ENCODE assay signal across 20 cellular contexts in the genomic region with DNA sequence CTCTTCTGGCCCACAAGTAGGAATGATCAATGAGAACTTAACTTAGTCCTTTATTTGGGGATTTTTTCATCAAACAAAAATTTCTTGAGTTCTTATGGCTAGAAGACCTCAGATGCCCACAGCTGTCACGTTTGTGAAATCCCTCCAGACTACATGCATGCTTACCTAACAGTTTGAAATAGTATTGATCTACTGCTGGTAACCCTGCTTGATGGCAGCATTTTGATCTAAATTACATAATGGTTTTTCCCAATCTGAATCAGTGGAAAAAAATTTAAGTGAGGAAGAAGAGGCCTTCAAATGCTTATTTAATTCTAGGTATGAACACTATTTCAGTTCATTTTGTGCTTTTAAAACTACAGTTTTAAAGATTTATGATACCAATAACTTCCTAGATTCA. TPM values are rescaled to one million over a fixed set of nuclear protein-coding genes. Genes with fewer than 3 reads are reported as not detected.
DNase-seq lines count a peak whose midpoint lies in the region; ATAC-seq, FAIRE-seq and TF ChIP-seq lines count a peak whose summit lies in the region.
"Had no signal": no experiment of that assay in that cellular context is flagged by ENCODE, and none has a peak within 500 bp of the region (broad histone marks: within the 10 kb centered on the region; RNA-seq: fewer than 3 reads in every experiment).

No MANE protein-coding gene starts in this region.

- FAIRE-seq in GM12891 (lab: Jason Lieb, UNC) (peak; percentile 80), K562 (lab: Jason Lieb, UNC) (no peak)
- FAIRE-seq: H1, HTR-8/SVneo had no signal

- H3K9ac ChIP-seq in K562 (ENCODE audit: insufficient read depth in 1 of 2, low read depth in 2 of 2, low read length in 2 of 2): no peak overlapping the region
- H3K9ac ChIP-seq: BLaER1 had no signal

- H3K9me3 ChIP-seq in K562 (replicated peaks; ENCODE audit: control insufficient read depth, insufficient read depth, low read depth, low read length) (no peaks in the 10 kb centered on the region), right lobe of liver (no peaks in the 10 kb centered on the region)
- H3K9me3 ChIP-seq: BLaER1 had no signal

- 39% methylated on average over 1 of the region's 1 CpG for WGBS in K562 (ENCODE audit: insufficient coverage, low coverage, missing lambda C conversion rate)
- WGBS in right lobe of liver (ENCODE audit: insufficient coverage, low coverage, low lambda C conversion rate, missing lambda C conversion rate): 18% methylated on average over 1 of the region's 1 CpG

- no peaks in the 10 kb centered on the region for H3K79me2 ChIP-seq in K562 (ENCODE audit: control insufficient read depth, insufficient read depth, low read length)

- no peak for DNase-seq in activated naive CD4-positive, alpha-beta T cell treated with anti-CD3 and anti-CD28 coated beads, Interleukin-2, amount 10 ng/mL, durations not matched to agents 7 days and 5 days
- DNase-seq in GM12891 (ENCODE audit: insufficient read length, low spot score) (no peak), K562 (ENCODE audit: extremely low read depth in 1 of 4, low spot score in 3 of 4) (no peak), right lobe of liver (no peak), left ventricle myocardium superior (no peak), NOMO-1 (lab: John Stamatoyannopoulos, UW; ENCODE audit: unreplicated experiment in 2 of 2) (no peak), EL (no peak)
- DNase-seq: 8988T; CD4-positive, alpha-beta memory T cell; DMS153; DMS79; GF-D8; H9 had no signal

- no peak overlapping the region for H3K4me2 ChIP-seq in K562 (ENCODE audit: insufficient read depth, low read length)
- H3K4me2 ChIP-seq: BLaER1 had no signal

- H3K27ac ChIP-seq in K562 (ENCODE audit: extremely low read depth, low read depth, low read length) (no peak overlapping the region), right lobe of liver (no peak overlapping the region)
- H3K27ac ChIP-seq: BLaER1 had no signal

- CTCF ChIA-PET in activated naive CD4-positive, alpha-beta T cell treated with anti-CD3 and anti-CD28 coated beads, Interleukin-2, amount 10 ng/mL, durations not matched to agents 7 days and 5 days (lab: Charles Lee): interaction anchor here (1.1 to 2.9 kb wide), 4 partner anchors 9 to 282 kb away, joined by 3 to 17 read pairs (median 8); no protein-coding TSS in a partner anchor
- CTCF ChIA-PET in K562 (lab: Yijun Ruan, JAX; ENCODE audit: low intra/inter-chr PET ratio): no interaction called here

- in situ Hi-C loops in K562 (cut with MboI): no loop called here

- peak overlapping the region; percentile 41 for H3K27ac Mint-ChIP-seq in activated naive CD4-positive, alpha-beta T cell treated with anti-CD3 and anti-CD28 coated beads, Interleukin-2, amount 50 U/mL, for 24 hours
- H3K27ac Mint-ChIP-seq in activated naive CD4-positive, alpha-beta T cell treated with anti-CD3 and anti-CD28 coated beads, Interleukin-2, amount 10 ng/mL, durations not matched to agents 7 days and 5 days: no peak overlapping the region
- H3K27ac Mint-ChIP-seq: CD14-positive monocyte; CD4-positive, alpha-beta memory T cell; H9 had no signal

- no peak for TF ChIP-seq EP300 in K562 (IDR thresholded peaks at IDR 0.05; ENCODE audit: low read length)

- H3K36me3 Mint-ChIP-seq in activated naive CD4-positive, alpha-beta T cell treated with anti-CD3 and anti-CD28 coated beads, Interleukin-2, amount 50 U/mL, for 24 hours: peaks cover 2% of the 10 kb centered on the region
- H3K36me3 Mint-ChIP-seq in activated naive CD4-positive, alpha-beta T cell treated with anti-CD3 and anti-CD28 coated beads, Interleukin-2, amount 10 ng/mL, durations not matched to agents 7 days and 5 days: peaks cover 2% of the 10 kb centered on the region
- H3K36me3 Mint-ChIP-seq: CD14-positive monocyte; CD4-positive, alpha-beta memory T cell had no signal

- H4K20me1 ChIP-seq in K562 (replicated peaks; ENCODE audit: control insufficient read depth, insufficient read depth, low read length): no peaks in the 10 kb centered on the region
- H4K20me1 ChIP-seq: BLaER1 had no signal

- TF ChIP-seq CTCF in K562 (IDR thresholded peaks at IDR 0.05 in 2 of 3, conservative IDR thresholded peaks at IDR 0.05 in 1 of 3; ENCODE audit: insufficient read depth in 2 of 3, low read depth in 1 of 3, low read length in 3 of 3): no peak
- TF ChIP-seq CTCF in right lobe of liver (IDR thresholded peaks at IDR 0.05): no peak

- no peak overlapping the region for H2AFZ ChIP-seq in K562 (ENCODE audit: low read depth, low read length)

- H3K9me1 ChIP-seq in K562 (ENCODE audit: control insufficient read depth, insufficient read depth, low read length): no peaks in the 10 kb centered on the region

- no peaks in the 10 kb centered on the region for H3K27me3 Mint-ChIP-seq in activated naive CD4-positive, alpha-beta T cell treated with anti-CD3 and anti-CD28 coated beads, Interleukin-2, amount 50 U/mL, for 24 hours
- H3K27me3 Mint-ChIP-seq in activated naive CD4-positive, alpha-beta T cell treated with anti-CD3 and anti-CD28 coated beads, Interleukin-2, amount 10 ng/mL, durations not matched to agents 7 days and 5 days: no peaks in the 10 kb centered on the region

- POLR2A ChIA-PET in K562 (lab: Yijun Ruan, JAX): interaction anchor here (0.6 to 2.6 kb wide), 3 partner anchors 13 to 132 kb away, joined by 3 to 5 read pairs (median 3); no protein-coding TSS in a partner anchor

- H3K36me3 ChIP-seq in K562 (ENCODE audit: control insufficient read depth, insufficient read depth, low read length) (peaks cover 61% of the 10 kb centered on the region), right lobe of liver (no peaks in the 10 kb centered on the region)
- H3K36me3 ChIP-seq: BLaER1 had no signal

- H3K4me1 ChIP-seq in K562 (replicated peaks in 1 of 2; ENCODE audit: control insufficient read depth in 2 of 2, insufficient read depth in 2 of 2, low read length in 2 of 2): no peaks in the 10 kb centered on the region
- H3K4me1 ChIP-seq in right lobe of liver: peaks cover 0 to 4% (median 0%) of the 10 kb centered on the region in 4 donors
- H3K4me1 ChIP-seq: BLaER1 had no signal

- intact Hi-C loops in K562 (cut with micrococcal nuclease): no loop called here
- intact Hi-C loops in right lobe of liver (cut with DNase I): no loop called here
- intact Hi-C loops in left ventricle myocardium superior (cut with micrococcal nuclease): no loop called here

- H3K4me3 ChIP-seq in K562 (no peak overlapping the region), right lobe of liver (no peak overlapping the region)
- H3K4me3 ChIP-seq: BLaER1 had no signal

- H3K27me3 ChIP-seq in K562 (ENCODE audit: control insufficient read depth in 2 of 2, insufficient read depth in 2 of 2, low read length in 2 of 2) (no peaks in the 10 kb centered on the region), right lobe of liver (no peaks in the 10 kb centered on the region)
- H3K27me3 ChIP-seq: BLaER1 had no signal

- peaks cover 22% of the 10 kb centered on the region for H3K4me1 Mint-ChIP-seq in activated naive CD4-positive, alpha-beta T cell treated with anti-CD3 and anti-CD28 coated beads, Interleukin-2, amount 50 U/mL, for 24 hours
- peaks cover 12% of the 10 kb centered on the region for H3K4me1 Mint-ChIP-seq in activated naive CD4-positive, alpha-beta T cell treated with anti-CD3 and anti-CD28 coated beads, Interleukin-2, amount 10 ng/mL, durations not matched to agents 7 days and 5 days

- ATAC-seq in K562: no peak
- peak; percentile 59 to 84 (median 74) for ATAC-seq in right lobe of liver
- no peak for ATAC-seq in left ventricle myocardium superior

- TF ChIP-seq POLR2A in GM12891 (IDR thresholded peaks at IDR 0.05; ENCODE audit: low read depth, low read length) (no peak), K562 (conservative IDR thresholded peaks at IDR 0.05) (no peak), right lobe of liver (IDR thresholded peaks at IDR 0.05) (no peak)

- no peak overlapping the region for H3K4me3 Mint-ChIP-seq in activated naive CD4-positive, alpha-beta T cell treated with anti-CD3 and anti-CD28 coated beads, Interleukin-2, amount 50 U/mL, for 24 hours
- no peak overlapping the region for H3K4me3 Mint-ChIP-seq in activated naive CD4-positive, alpha-beta T cell treated with anti-CD3 and anti-CD28 coated beads, Interleukin-2, amount 10 ng/mL, durations not matched to agents 7 days and 5 days
- H3K4me3 Mint-ChIP-seq: CD14-positive monocyte; CD4-positive, alpha-beta memory T cell; H9 had no signal

- no peaks in the 10 kb centered on the region for H3K9me3 Mint-ChIP-seq in activated naive CD4-positive, alpha-beta T cell treated with anti-CD3 and anti-CD28 coated beads, Interleukin-2, amount 50 U/mL, for 24 hours
- H3K9me3 Mint-ChIP-seq in activated naive CD4-positive, alpha-beta T cell treated with anti-CD3 and anti-CD28 coated beads, Interleukin-2, amount 10 ng/mL, durations not matched to agents 7 days and 5 days: no peaks in the 10 kb centered on the region
- H3K9me3 Mint-ChIP-seq: CD14-positive monocyte; CD4-positive, alpha-beta memory T cell; H9 had no signal

- TF ChIP-seq RAD21 in K562 (CRISPR knock-in tag; conservative IDR thresholded peaks at IDR 0.05 in 1 of 2, IDR thresholded peaks at IDR 0.05 in 1 of 2): no peak

- TSS peak; percentile 9 for BruUV-seq in K562 (replicated peaks; lab: Mats Ljungman, UMichigan)

RNA-seq across cellular contexts. Expression of a gene that starts 13.9 kb away (rescaled TPM):
- 0.74 TPM for polyA plus RNA-seq in GM12891 (2012; ENCODE audit: low read depth, missing spikeins)
- total RNA-seq in K562 (2011; cell fraction: chromatin; rRNA removed; ENCODE audit: low replicate concordance): 0.14 TPM in 1 of 2 replicates, not detected in the other
- not detected in 2 replicates for total RNA-seq in K562 (2011; cell fraction: nucleolus; rRNA removed)
- not detected in 2 replicates for total RNA-seq in K562 (2011; cell fraction: nucleoplasm; rRNA removed)
- total RNA-seq in K562 (2014; rRNA removed) (not detected in 2 replicates), K562 (2014; rRNA removed; fragmentation: Illumina TruSeq; extraction: Trizol) (0.07 and 0.10 TPM in 2 replicates), K562 (2015; rRNA removed; fragmentation: Illumina TruSeq; extraction: Trizol) (0.04 TPM in 1 of 2 replicates, not detected in the other), K562 (2021) (not detected in 2 replicates), right lobe of liver (1 to 10 TPM in 1 of 6 experiments, not detected in 5; 1.3 TPM), left ventricle myocardium superior (not detected)
- polyA plus RNA-seq in K562 (2011; rRNA removed) (0.11 and 0.14 TPM in 2 replicates), K562 (2014; fragmentation: Illumina TruSeq; extraction: Trizol) (0.03 TPM in 1 of 2 replicates, not detected in the other), K562 (2014; fragmentation: Nextera tagmentation; extraction: Ambion mirVana) (under 1 TPM; 0.03 to 0.07 TPM), K562 (2014; rRNA removed) (not detected in 2 replicates)
- not detected in 2 replicates for polyA plus RNA-seq in K562 (2011; cell fraction: cytosol; rRNA removed)
- polyA plus RNA-seq in K562 (2011; cell fraction: nucleus; rRNA removed): 0.08 and 0.11 TPM in 2 replicates
- 0.07 and 0.14 TPM in 2 replicates for polyA plus RNA-seq in K562 (2012)
- not detected in 2 replicates for polyA minus RNA-seq in K562 (2011; rRNA and poly(A)+ RNA removed)
- not detected in 2 replicates for polyA minus RNA-seq in K562 (2011; cell fraction: cytosol; rRNA and poly(A)+ RNA removed)
- polyA minus RNA-seq in K562 (2011; cell fraction: nucleus; rRNA and poly(A)+ RNA removed): not detected in 2 replicates
- total RNA-seq: A673, H1 had no signal
- polyA plus RNA-seq: AG04450 had no signal

RNA-seq across cellular contexts. Expression of a gene that starts 54.2 kb away (rescaled TPM):
- not detected for polyA plus RNA-seq in GM12891 (2012; ENCODE audit: low read depth, missing spikeins)
- 52.3 and 110 TPM in 2 replicates for total RNA-seq in K562 (2011; cell fraction: chromatin; rRNA removed; ENCODE audit: low replicate concordance)
- total RNA-seq in K562 (2011; cell fraction: nucleolus; rRNA removed): 48.4 and 54.3 TPM in 2 replicates
- total RNA-seq in K562 (2011; cell fraction: nucleoplasm; rRNA removed): 70.4 and 94.5 TPM in 2 replicates
- 40.3 and 43.5 TPM in 2 replicates for total RNA-seq in K562 (2014; rRNA removed)
- total RNA-seq in K562 (2014; rRNA removed; fragmentation: Illumina TruSeq; extraction: Trizol): 68.9 and 78.4 TPM in 2 replicates
- total RNA-seq in K562 (2015; rRNA removed; fragmentation: Illumina TruSeq; extraction: Trizol): 69.6 and 73.0 TPM in 2 replicates
- 47.4 and 54.7 TPM in 2 replicates for total RNA-seq in K562 (2021)
- 49.8 and 58.3 TPM in 2 replicates for polyA plus RNA-seq in K562 (2011; rRNA removed)
- 11.2 and 20.2 TPM in 2 replicates for polyA plus RNA-seq in K562 (2011; cell fraction: cytosol; rRNA removed)
- 48.6 and 52.6 TPM in 2 replicates for polyA plus RNA-seq in K562 (2011; cell fraction: nucleus; rRNA removed)
- polyA plus RNA-seq in K562 (2012): 26.9 and 40.5 TPM in 2 replicates
- 56.3 and 62.6 TPM in 2 replicates for polyA plus RNA-seq in K562 (2014; fragmentation: Illumina TruSeq; extraction: Trizol)
- 10 to 100 TPM; 21.6 to 44.0 TPM for polyA plus RNA-seq in K562 (2014; fragmentation: Nextera tagmentation; extraction: Ambion mirVana)
- 39.3 and 45.2 TPM in 2 replicates for polyA plus RNA-seq in K562 (2014; rRNA removed)
- 70.3 and 78.3 TPM in 2 replicates for polyA minus RNA-seq in K562 (2011; rRNA and poly(A)+ RNA removed)
- 25.0 and 30.6 TPM in 2 replicates for polyA minus RNA-seq in K562 (2011; cell fraction: cytosol; rRNA and poly(A)+ RNA removed)
- 52.2 and 95.1 TPM in 2 replicates for polyA minus RNA-seq in K562 (2011; cell fraction: nucleus; rRNA and poly(A)+ RNA removed)
- under 1 TPM in 1 of 6 experiments, not detected in 5; 0.07 TPM for total RNA-seq in right lobe of liver
- total RNA-seq in left ventricle myocardium superior: 0.07 TPM
- total RNA-seq: A673; CD4-positive, alpha-beta memory T cell had no signal
- polyA plus RNA-seq: CD14-positive monocyte; CD4-positive, alpha-beta memory T cell had no signal

Comparison
In these comparisons a context has a peak if more than half of its experiments do, and no peak if none do; other contexts are left out.
1. ATAC-seq: peak in right lobe of liver (4 of 4); none in K562 (single experiment) and left ventricle myocardium superior (single experiment).
2. RNA of a gene that starts 54.2 kb away (total RNA-seq): 40.3 to 110 TPM in K562; 0.07 TPM in left ventricle myocardium superior (single experiment) and 0.07 TPM in right lobe of liver; every median in the first group is over 10 times any median in the second.